1 cellular context compared by ENCODE assay signal in the genomic region with DNA sequence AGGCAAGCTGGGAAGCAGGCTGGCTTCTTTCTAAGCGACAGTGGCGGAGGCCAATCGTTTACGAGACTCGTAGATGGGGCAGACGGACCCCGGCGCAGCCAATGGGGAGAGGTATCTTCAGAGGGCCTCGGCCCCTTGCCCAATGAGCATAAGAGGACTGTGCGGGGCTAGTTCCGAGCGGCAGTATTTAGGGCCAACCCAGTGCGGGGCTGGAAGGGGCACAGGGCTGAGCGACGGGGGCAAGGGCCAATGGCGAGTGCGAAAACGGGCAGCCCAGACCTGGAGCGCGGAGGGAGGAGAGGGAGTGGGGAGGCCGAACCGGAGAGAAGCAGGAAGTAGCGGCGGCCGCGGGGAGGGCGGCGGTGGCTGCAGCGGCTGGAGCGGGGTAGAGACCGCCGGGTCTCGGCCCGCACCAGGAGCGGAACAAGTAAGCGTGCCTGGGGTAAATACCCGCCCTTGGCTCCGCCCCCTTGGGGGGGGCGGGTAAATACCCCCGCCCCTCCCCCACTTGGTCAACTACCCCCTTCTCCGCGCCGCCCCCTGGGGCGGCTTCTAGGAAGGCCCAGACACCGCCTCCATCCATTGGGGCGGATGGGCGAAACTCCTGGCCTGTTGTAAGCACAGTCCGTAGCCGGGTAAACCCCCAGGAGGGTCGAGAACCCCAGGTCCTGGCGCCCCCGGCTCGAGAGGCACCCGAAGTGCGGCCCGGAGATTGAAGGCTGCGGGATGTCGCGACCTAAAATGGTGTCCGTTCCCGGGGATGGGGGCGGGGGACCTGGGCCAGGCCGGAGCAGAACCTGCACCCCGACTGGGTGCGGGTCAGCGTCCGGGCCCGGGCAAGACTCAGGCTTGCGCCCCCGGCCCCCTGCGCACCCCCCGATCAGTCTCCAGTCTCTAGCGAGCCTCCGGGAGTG.
TF ChIP-seq lines count a peak whose summit lies in the region.

A gene with protein sequence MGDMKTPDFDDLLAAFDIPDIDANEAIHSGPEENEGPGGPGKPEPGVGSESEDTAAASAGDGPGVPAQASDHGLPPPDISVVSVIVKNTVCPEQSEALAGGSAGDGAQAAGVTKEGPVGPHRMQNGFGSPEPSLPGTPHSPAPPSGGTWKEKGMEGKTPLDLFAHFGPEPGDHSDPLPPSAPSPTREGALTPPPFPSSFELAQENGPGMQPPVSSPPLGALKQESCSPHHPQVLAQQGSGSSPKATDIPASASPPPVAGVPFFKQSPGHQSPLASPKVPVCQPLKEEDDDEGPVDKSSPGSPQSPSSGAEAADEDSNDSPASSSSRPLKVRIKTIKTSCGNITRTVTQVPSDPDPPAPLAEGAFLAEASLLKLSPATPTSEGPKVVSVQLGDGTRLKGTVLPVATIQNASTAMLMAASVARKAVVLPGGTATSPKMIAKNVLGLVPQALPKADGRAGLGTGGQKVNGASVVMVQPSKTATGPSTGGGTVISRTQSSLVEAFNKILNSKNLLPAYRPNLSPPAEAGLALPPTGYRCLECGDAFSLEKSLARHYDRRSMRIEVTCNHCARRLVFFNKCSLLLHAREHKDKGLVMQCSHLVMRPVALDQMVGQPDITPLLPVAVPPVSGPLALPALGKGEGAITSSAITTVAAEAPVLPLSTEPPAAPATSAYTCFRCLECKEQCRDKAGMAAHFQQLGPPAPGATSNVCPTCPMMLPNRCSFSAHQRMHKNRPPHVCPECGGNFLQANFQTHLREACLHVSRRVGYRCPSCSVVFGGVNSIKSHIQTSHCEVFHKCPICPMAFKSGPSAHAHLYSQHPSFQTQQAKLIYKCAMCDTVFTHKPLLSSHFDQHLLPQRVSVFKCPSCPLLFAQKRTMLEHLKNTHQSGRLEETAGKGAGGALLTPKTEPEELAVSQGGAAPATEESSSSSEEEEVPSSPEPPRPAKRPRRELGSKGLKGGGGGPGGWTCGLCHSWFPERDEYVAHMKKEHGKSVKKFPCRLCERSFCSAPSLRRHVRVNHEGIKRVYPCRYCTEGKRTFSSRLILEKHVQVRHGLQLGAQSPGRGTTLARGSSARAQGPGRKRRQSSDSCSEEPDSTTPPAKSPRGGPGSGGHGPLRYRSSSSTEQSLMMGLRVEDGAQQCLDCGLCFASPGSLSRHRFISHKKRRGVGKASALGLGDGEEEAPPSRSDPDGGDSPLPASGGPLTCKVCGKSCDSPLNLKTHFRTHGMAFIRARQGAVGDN (plus strand): TSS at position 331 of the 914 bp plus-strand sequence. CDS start 3,993 bp downstream, outside the sequence.

TF ChIP-seq in HepG2, 621 proteins besides CTCF, POLR2A, EP300 and RAD21 (continues in another document):
- TF ChIP-seq ZNF543 (CRISPR knock-in tag; IDR thresholded peaks at IDR 0.05) (no peak), ZIK1 (CRISPR knock-in tag; IDR thresholded peaks at IDR 0.05; ENCODE audit: borderline replicate concordance, low read depth) (no peak), WIZ (CRISPR knock-in tag; IDR thresholded peaks at IDR 0.05) (no peak), DMAP1 (CRISPR knock-in tag; IDR thresholded peaks at IDR 0.05) (peak; percentile 16; the same call in 1 of the 2 replicates), ZFP1 (CRISPR knock-in tag; IDR thresholded peaks at IDR 0.05) (no peak), ZNF484 (CRISPR knock-in tag; IDR thresholded peaks at IDR 0.05; ENCODE audit: borderline replicate concordance, low read depth) (no peak; the same call in 1 of the 2 replicates), ERF (CRISPR knock-in tag; IDR thresholded peaks at IDR 0.05) (no peak), TAF15 (IDR thresholded peaks at IDR 0.05; ENCODE audit: low read depth, low read length, poor library complexity, severe bottlenecking) (peak; percentile 17), SMARCC2 (IDR thresholded peaks at IDR 0.05) (no peak), CREM (IDR thresholded peaks at IDR 0.05) (peak; percentile 62), CREM (CRISPR knock-in tag; IDR thresholded peaks at IDR 0.05) (no peak), ZC3H4 (CRISPR knock-in tag; IDR thresholded peaks at IDR 0.05; ENCODE audit: borderline replicate concordance) (no peak), ZNF724P (CRISPR knock-in tag; IDR thresholded peaks at IDR 0.05; ENCODE audit: borderline replicate concordance) (no peak), ZNF333 (CRISPR knock-in tag; IDR thresholded peaks at IDR 0.05; ENCODE audit: borderline replicate concordance) (no peak; the same call in 1 of the 2 replicates), RELA (CRISPR knock-in tag; IDR thresholded peaks at IDR 0.05) (no peak), SMAD9 (CRISPR knock-in tag; IDR thresholded peaks at IDR 0.05) (no peak), ZFP41 (CRISPR knock-in tag; IDR thresholded peaks at IDR 0.05; ENCODE audit: borderline replicate concordance) (no peak)
- TF ChIP-seq, protein P1, sequence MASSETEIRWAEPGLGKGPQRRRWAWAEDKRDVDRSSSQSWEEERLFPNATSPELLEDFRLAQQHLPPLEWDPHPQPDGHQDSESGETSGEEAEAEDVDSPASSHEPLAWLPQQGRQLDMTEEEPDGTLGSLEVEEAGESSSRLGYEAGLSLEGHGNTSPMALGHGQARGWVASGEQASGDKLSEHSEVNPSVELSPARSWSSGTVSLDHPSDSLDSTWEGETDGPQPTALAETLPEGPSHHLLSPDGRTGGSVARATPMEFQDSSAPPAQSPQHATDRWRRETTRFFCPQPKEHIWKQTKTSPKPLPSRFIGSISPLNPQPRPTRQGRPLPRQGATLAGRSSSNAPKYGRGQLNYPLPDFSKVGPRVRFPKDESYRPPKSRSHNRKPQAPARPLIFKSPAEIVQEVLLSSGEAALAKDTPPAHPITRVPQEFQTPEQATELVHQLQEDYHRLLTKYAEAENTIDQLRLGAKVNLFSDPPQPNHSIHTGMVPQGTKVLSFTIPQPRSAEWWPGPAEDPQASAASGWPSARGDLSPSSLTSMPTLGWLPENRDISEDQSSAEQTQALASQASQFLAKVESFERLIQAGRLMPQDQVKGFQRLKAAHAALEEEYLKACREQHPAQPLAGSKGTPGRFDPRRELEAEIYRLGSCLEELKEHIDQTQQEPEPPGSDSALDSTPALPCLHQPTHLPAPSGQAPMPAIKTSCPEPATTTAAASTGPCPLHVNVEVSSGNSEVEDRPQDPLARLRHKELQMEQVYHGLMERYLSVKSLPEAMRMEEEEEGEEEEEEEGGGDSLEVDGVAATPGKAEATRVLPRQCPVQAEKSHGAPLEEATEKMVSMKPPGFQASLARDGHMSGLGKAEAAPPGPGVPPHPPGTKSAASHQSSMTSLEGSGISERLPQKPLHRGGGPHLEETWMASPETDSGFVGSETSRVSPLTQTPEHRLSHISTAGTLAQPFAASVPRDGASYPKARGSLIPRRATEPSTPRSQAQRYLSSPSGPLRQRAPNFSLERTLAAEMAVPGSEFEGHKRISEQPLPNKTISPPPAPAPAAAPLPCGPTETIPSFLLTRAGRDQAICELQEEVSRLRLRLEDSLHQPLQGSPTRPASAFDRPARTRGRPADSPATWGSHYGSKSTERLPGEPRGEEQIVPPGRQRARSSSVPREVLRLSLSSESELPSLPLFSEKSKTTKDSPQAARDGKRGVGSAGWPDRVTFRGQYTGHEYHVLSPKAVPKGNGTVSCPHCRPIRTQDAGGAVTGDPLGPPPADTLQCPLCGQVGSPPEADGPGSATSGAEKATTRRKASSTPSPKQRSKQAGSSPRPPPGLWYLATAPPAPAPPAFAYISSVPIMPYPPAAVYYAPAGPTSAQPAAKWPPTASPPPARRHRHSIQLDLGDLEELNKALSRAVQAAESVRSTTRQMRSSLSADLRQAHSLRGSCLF (CRISPR knock-in tag; IDR thresholded peaks at IDR 0.05; ENCODE audit: borderline replicate concordance) = no peak
- TF ChIP-seq, protein P2, sequence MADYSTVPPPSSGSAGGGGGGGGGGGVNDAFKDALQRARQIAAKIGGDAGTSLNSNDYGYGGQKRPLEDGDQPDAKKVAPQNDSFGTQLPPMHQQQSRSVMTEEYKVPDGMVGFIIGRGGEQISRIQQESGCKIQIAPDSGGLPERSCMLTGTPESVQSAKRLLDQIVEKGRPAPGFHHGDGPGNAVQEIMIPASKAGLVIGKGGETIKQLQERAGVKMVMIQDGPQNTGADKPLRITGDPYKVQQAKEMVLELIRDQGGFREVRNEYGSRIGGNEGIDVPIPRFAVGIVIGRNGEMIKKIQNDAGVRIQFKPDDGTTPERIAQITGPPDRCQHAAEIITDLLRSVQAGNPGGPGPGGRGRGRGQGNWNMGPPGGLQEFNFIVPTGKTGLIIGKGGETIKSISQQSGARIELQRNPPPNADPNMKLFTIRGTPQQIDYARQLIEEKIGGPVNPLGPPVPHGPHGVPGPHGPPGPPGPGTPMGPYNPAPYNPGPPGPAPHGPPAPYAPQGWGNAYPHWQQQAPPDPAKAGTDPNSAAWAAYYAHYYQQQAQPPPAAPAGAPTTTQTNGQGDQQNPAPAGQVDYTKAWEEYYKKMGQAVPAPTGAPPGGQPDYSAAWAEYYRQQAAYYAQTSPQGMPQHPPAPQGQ (CRISPR knock-in tag; IDR thresholded peaks at IDR 0.05; ENCODE audit: borderline replicate concordance) = no peak
- TF ChIP-seq, protein P3, sequence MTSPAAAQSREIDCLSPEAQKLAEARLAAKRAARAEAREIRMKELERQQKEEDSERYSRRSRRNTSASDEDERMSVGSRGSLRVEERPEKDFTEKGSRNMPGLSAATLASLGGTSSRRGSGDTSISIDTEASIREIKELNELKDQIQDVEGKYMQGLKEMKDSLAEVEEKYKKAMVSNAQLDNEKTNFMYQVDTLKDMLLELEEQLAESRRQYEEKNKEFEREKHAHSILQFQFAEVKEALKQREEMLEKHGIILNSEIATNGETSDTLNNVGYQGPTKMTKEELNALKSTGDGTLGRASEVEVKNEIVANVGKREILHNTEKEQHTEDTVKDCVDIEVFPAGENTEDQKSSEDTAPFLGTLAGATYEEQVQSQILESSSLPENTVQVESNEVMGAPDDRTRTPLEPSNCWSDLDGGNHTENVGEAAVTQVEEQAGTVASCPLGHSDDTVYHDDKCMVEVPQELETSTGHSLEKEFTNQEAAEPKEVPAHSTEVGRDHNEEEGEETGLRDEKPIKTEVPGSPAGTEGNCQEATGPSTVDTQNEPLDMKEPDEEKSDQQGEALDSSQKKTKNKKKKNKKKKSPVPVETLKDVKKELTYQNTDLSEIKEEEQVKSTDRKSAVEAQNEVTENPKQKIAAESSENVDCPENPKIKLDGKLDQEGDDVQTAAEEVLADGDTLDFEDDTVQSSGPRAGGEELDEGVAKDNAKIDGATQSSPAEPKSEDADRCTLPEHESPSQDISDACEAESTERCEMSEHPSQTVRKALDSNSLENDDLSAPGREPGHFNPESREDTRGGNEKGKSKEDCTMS (CRISPR knock-in tag; conservative IDR thresholded peaks at IDR 0.05) = no peak
- TF ChIP-seq, protein P4, sequence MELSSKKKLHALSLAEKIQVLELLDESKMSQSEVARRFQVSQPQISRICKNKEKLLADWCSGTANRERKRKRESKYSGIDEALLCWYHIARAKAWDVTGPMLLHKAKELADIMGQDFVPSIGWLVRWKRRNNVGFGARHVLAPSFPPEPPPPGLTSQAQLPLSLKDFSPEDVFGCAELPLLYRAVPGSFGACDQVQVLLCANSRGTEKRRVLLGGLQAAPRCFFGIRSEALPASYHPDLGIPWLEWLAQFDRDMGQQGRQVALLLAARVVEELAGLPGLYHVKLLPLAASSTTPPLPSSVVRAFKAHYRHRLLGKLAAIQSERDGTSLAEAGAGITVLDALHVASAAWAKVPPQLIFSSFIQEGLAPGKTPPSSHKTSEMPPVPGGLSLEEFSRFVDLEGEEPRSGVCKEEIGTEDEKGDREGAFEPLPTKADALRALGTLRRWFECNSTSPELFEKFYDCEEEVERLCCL (CRISPR knock-in tag; IDR thresholded peaks at IDR 0.05; ENCODE audit: borderline replicate concordance) = no peak; the same call in 1 of the 2 replicates
- TF ChIP-seq, protein P5, sequence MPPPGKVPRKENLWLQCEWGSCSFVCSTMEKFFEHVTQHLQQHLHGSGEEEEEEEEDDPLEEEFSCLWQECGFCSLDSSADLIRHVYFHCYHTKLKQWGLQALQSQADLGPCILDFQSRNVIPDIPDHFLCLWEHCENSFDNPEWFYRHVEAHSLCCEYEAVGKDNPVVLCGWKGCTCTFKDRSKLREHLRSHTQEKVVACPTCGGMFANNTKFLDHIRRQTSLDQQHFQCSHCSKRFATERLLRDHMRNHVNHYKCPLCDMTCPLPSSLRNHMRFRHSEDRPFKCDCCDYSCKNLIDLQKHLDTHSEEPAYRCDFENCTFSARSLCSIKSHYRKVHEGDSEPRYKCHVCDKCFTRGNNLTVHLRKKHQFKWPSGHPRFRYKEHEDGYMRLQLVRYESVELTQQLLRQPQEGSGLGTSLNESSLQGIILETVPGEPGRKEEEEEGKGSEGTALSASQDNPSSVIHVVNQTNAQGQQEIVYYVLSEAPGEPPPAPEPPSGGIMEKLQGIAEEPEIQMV (CRISPR knock-in tag; IDR thresholded peaks at IDR 0.05; ENCODE audit: low read depth) = no peak
- TF ChIP-seq, protein P6, sequence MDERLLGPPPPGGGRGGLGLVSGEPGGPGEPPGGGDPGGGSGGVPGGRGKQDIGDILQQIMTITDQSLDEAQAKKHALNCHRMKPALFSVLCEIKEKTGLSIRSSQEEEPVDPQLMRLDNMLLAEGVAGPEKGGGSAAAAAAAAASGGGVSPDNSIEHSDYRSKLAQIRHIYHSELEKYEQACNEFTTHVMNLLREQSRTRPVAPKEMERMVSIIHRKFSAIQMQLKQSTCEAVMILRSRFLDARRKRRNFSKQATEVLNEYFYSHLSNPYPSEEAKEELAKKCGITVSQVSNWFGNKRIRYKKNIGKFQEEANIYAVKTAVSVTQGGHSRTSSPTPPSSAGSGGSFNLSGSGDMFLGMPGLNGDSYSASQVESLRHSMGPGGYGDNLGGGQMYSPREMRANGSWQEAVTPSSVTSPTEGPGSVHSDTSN (CRISPR knock-in tag; IDR thresholded peaks at IDR 0.05) = peak; percentile 100
- TF ChIP-seq, protein P7, sequence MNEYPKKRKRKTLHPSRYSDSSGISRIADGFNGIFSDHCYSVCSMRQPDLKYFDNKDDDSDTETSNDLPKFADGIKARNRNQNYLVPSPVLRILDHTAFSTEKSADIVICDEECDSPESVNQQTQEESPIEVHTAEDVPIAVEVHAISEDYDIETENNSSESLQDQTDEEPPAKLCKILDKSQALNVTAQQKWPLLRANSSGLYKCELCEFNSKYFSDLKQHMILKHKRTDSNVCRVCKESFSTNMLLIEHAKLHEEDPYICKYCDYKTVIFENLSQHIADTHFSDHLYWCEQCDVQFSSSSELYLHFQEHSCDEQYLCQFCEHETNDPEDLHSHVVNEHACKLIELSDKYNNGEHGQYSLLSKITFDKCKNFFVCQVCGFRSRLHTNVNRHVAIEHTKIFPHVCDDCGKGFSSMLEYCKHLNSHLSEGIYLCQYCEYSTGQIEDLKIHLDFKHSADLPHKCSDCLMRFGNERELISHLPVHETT (CRISPR knock-in tag; conservative IDR thresholded peaks at IDR 0.05) = no peak; the same call in 1 of the 2 replicates
